18 cellular contexts compared by ENCODE assay signal in the genomic region with DNA sequence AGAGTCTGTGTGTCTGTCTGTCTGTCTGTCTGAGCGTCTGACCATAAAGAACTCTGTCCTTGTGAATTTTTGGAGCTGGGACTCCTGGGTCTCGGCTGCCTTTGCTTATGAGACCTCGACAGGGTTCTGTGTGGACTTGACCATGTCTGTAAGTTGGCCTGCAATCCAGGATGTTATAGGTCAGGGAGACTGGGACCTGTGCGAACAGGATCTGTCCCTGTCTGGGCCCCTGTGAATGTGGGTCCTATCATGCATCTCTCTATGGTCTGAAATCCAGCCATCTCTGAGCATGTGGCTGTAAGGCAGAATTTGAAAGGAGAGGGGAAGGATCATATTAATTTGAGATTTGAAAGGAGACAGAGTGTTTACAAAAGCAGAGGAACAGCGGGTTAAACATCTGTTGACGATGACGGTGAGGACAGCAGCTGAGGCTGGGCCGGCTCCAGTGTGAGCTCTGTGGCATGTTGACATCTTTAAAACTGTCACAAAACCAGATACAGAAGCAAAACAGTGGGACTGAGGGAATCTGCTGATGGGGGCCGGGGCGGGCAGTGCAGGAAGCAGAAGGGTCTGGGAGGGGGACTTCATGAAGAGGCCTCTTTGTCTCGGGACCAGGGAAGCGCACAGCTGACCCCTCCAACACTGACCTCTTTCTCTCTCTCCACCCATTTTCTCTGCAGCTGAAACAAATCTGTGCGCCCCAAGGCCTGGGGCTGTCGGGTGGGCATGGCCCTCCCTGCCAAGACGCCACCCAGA. TPM values are rescaled to one million over a fixed set of nuclear protein-coding genes. Genes with fewer than 3 reads are reported as not detected.
A peak's percentile ranks its signal among the peaks of the same experiment; 100 is the strongest.
DNase-seq lines count a peak whose midpoint lies in the region; FAIRE-seq lines count a peak whose summit lies in the region.
"Had no signal": no experiment of that assay in that cellular context is flagged by ENCODE, and none has a peak within 500 bp of the region (broad histone marks: within the 10 kb centered on the region; RNA-seq: fewer than 3 reads in every experiment).

No MANE protein-coding gene starts in this region.

- DNase-seq in NCI-H524 (lab: John Stamatoyannopoulos, UW) (peak; percentile 20 to 65), NCI-H524 treated with DMSO at 0.1 percent for 48 hours (lab: John Stamatoyannopoulos, UW) (no peak), epidermal melanocyte (ENCODE audit: insufficient read length, low spot score) (peak; percentile 47), middle frontal gyrus (ENCODE audit: extremely low spot score, low spot score) (peak; percentile 41), substantia nigra (lab: John Stamatoyannopoulos, UW) (peak in 45 of 49 donors; percentile 30 to 91 (median 73)), HUDEP-2 (lab: John Stamatoyannopoulos, UW; ENCODE audit: unreplicated experiment in 76 of 76) (no peak), small intestine (no peak), AG20443 (ENCODE audit: low spot score) (no peak)
- DNase-seq: activated CD4-positive, alpha-beta T cell treated with anti-CD3 and anti-CD28 coated beads for 48 hours; activated T-cell treated with anti-CD3 and anti-CD28 coated beads, Interleukin-2, amount 50 U/mL, for 1 hour; lower lobe of right lung; NCI-H1930; NCI-H526 treated with DMSO at 0.1 percent for 48 hours; stimulated activated CD4-positive, alpha-beta T cell treated with anti-CD3 and anti-CD28 coated beads, Interleukin-4, amount 100 ng/mL, for 24 hours; stimulated activated CD8-positive, alpha-beta memory T cell treated with anti-CD3 and anti-CD28 coated beads, Interleukin-4, amount 100 ng/mL, for 48 hours; thyroid gland had no signal

- no peaks in the 10 kb centered on the region for H3K27me3 ChIP-seq in small intestine (ENCODE audit: control insufficient read depth in 2 of 2, insufficient read depth in 2 of 2, low read length in 2 of 2)
- H3K27me3 ChIP-seq: thyroid gland had no signal

- peak overlapping the region; percentile 89 for H3K27ac ChIP-seq in substantia nigra (ENCODE audit: low read depth, low read length, poor library complexity, severe bottlenecking)
- H3K27ac ChIP-seq in small intestine (ENCODE audit: low read depth in 1 of 2, low read length in 1 of 2): no peak overlapping the region
- H3K27ac ChIP-seq: lower lobe of right lung, thyroid gland had no signal

- 71 to 88% (median 84%) methylated on average over 14 to 15 of the region's 15 CpGs for WGBS in small intestine, 3 donors

- H3K4me3 ChIP-seq in small intestine (ENCODE audit: low read depth in 1 of 2, low read length in 2 of 2): no peak overlapping the region
- H3K4me3 ChIP-seq: lower lobe of right lung, thyroid gland had no signal

- no peaks in the 10 kb centered on the region for H3K9me3 ChIP-seq in small intestine (ENCODE audit: control insufficient read depth, low read depth)
- H3K9me3 ChIP-seq: lower lobe of right lung, thyroid gland had no signal

- no peaks in the 10 kb centered on the region for H3K36me3 ChIP-seq in small intestine (ENCODE audit: control insufficient read depth in 2 of 2, insufficient read depth in 2 of 2, low read length in 2 of 2)
- H3K36me3 ChIP-seq: lower lobe of right lung, thyroid gland had no signal

- no peak for FAIRE-seq in small intestine (lab: Jason Lieb, UNC)
- FAIRE-seq: HTR-8/SVneo, TTC549 had no signal

- H3K4me1 ChIP-seq in small intestine (ENCODE audit: control insufficient read depth in 2 of 2, insufficient read depth in 1 of 2, low read depth in 1 of 2, low read length in 1 of 2): no peaks in the 10 kb centered on the region
- H3K4me1 ChIP-seq: lower lobe of right lung had no signal

RNA-seq across cellular contexts. Expression of a gene that starts 19.1 kb away (rescaled TPM):
- polyA plus RNA-seq in small intestine: 1 to 10 TPM; 1.6 to 4.3 (median 4.1) TPM

Comparison
In these comparisons a context has a peak if more than half of its experiments do, and no peak if none do; other contexts are left out.
1. DNase-seq: peak in NCI-H524 (2 of 2), epidermal melanocyte (single experiment), middle frontal gyrus (single experiment) and substantia nigra (45 of 49); none in NCI-H524 treated with DMSO at 0.1 percent for 48 hours (single experiment), HUDEP-2 (0 of 76), small intestine (single experiment) and AG20443 (single experiment).